12 cellular contexts compared by ENCODE assay signal in the genomic region with DNA sequence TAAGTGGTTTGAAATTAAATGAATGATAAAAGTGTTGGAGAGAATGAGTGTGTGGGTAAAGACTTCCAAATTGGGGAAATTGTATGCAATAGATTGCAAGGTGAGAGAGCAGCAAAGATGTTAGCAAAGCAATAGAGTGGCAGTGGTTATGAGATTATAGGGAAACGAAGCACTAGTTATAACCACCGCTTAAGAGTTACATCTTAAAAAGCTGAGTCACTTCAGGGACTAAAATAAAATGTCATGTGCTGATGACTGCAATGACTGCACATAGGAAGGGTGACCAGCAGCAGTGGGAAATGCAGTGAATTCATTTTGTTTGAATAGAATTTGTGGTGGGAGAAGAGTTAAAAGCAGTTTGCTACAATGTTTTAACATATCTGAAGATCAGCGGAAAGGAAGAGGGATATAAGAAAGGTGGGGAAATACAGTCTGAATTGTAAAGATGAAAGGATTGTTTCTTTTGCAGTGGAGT.
A peak's percentile ranks its signal among the peaks of the same experiment; 100 is the strongest.
DNase-seq lines count a peak whose midpoint lies in the region; ATAC-seq, FAIRE-seq and TF ChIP-seq lines count a peak whose summit lies in the region.
"Had no signal": no experiment of that assay in that cellular context is flagged by ENCODE, and none has a peak within 500 bp of the region (broad histone marks: within the 10 kb centered on the region; RNA-seq: fewer than 3 reads in every experiment).

No MANE protein-coding gene starts in this region.

- TF ChIP-seq EP300 in A549 (IDR thresholded peaks at IDR 0.05), result no peak

- peaks cover 2% of the 10 kb centered on the region for H3K36me3 Mint-ChIP-seq in T-helper 17 cell (ENCODE audit: low read depth)
- H3K36me3 Mint-ChIP-seq in T-helper 2 cell treated with Interferon-gamma antibody and Interleukin-4, amounts not matched to agents 5 μg/mL and 100 μg/mL, for 36 hours (ENCODE audit: low read depth), result no peaks in the 10 kb centered on the region
- H3K36me3 Mint-ChIP-seq: WTC11 had no signal

- no peak for TF ChIP-seq CTCF in A549 (IDR thresholded peaks at IDR 0.05)

- POLR2A ChIA-PET in A549 (lab: Yijun Ruan, JAX), result interaction anchor here (1.1 kb wide), 1 partner anchor 118 kb away, joined by 3 read pairs; no protein-coding TSS in a partner anchor

- H3K9me3 ChIP-seq in A549, result no peaks in the 10 kb centered on the region
- no peaks in the 10 kb centered on the region for H3K9me3 ChIP-seq in T-helper 17 cell (ENCODE audit: control insufficient read depth, low read length, poor library complexity, severe bottlenecking)
- H3K9me3 ChIP-seq: pancreas had no signal

- peak overlapping the region in 1 of 2 experiments; percentile 3; a peak in 2 of 6 replicates for H3K27ac ChIP-seq in A549
- H3K27ac ChIP-seq: pancreas had no signal

- intact Hi-C loops in left ventricle myocardium superior (cut with micrococcal nuclease), result loop anchor here (10.0 kb wide), 1 partner anchor 125 kb away; a partner anchor contains a TSS

- no peak for FAIRE-seq in A549 (lab: Jason Lieb, UNC)
- FAIRE-seq: pancreas had no signal

- DNase-seq in A549 (ENCODE audit: low read depth in 1 of 2, low spot score in 1 of 2), result peak in 1 of 2 experiments; percentile 26
- DNase-seq in HCEC 1CT, result peak; percentile 15
- DNase-seq in T-helper 17 cell, result no peak
- no peak for DNase-seq in left ventricle myocardium superior
- DNase-seq in T-helper 2 cell treated with Interferon-gamma antibody and Interleukin-4, amounts not matched to agents 5 μg/mL and 100 μg/mL, for 36 hours (ENCODE audit: low spot score), result no peak
- no peak for DNase-seq in NCI-H1417 (lab: John Stamatoyannopoulos, UW)
- no peak for DNase-seq in amniotic stem cell (lab: John Stamatoyannopoulos, UW)
- DNase-seq: amygdala, NCI-H345, pancreas had no signal

- no peaks in the 10 kb centered on the region for H3K9me3 Mint-ChIP-seq in T-helper 2 cell treated with Interferon-gamma antibody and Interleukin-4, amounts not matched to agents 5 μg/mL and 100 μg/mL, for 36 hours
- H3K9me3 Mint-ChIP-seq: WTC11 had no signal

- H3K4me1 Mint-ChIP-seq in T-helper 17 cell, result peaks cover 39% of the 10 kb centered on the region
- peaks cover 41% of the 10 kb centered on the region for H3K4me1 Mint-ChIP-seq in T-helper 2 cell treated with Interferon-gamma antibody and Interleukin-4, amounts not matched to agents 5 μg/mL and 100 μg/mL, for 36 hours (ENCODE audit: low read depth)

- ATAC-seq in A549, result 0 out of 6 replicates have a peak, but pooled peaks of 1 of the 2 experiments have one; percentile 21
- no peak for ATAC-seq in T-helper 17 cell
- peak; percentile 89 for ATAC-seq in left ventricle myocardium superior
- no peak for ATAC-seq in GM18520 (IDR thresholded peaks at IDR 0.05; ENCODE audit: unreplicated experiment)
- ATAC-seq: WTC11 had no signal

- peak overlapping the region; percentile 27 for H3K27ac Mint-ChIP-seq in T-helper 17 cell
- no peak overlapping the region for H3K27ac Mint-ChIP-seq in T-helper 2 cell treated with Interferon-gamma antibody and Interleukin-4, amounts not matched to agents 5 μg/mL and 100 μg/mL, for 36 hours
- H3K27ac Mint-ChIP-seq: WTC11 had no signal

- no peak overlapping the region for H3K4me3 ChIP-seq in A549
- H3K4me3 ChIP-seq: pancreas had no signal

- no peak for TF ChIP-seq RAD21 in A549 (conservative IDR thresholded peaks at IDR 0.05 in 1 of 2, IDR thresholded peaks at IDR 0.05 in 1 of 2)

- H3K27me3 Mint-ChIP-seq in T-helper 17 cell, result no peaks in the 10 kb centered on the region
- no peaks in the 10 kb centered on the region for H3K27me3 Mint-ChIP-seq in T-helper 2 cell treated with Interferon-gamma antibody and Interleukin-4, amounts not matched to agents 5 μg/mL and 100 μg/mL, for 36 hours (ENCODE audit: low read depth)

- CTCF ChIA-PET in A549 (lab: Yijun Ruan, JAX), result no interaction called here

- WGBS in A549 (ENCODE audit: missing lambda C conversion rate), result 58% methylated on average over 3 of the region's 3 CpGs

- H3K4me1 ChIP-seq in A549, result peaks cover 31% of the 10 kb centered on the region

- H3K4me2 ChIP-seq in A549, result peak overlapping the region; percentile 10; the same call in 1 of the 3 replicates

- no peak overlapping the region for H3K4me3 Mint-ChIP-seq in T-helper 17 cell
- H3K4me3 Mint-ChIP-seq in T-helper 2 cell treated with Interferon-gamma antibody and Interleukin-4, amounts not matched to agents 5 μg/mL and 100 μg/mL, for 36 hours, result no peak overlapping the region
- H3K4me3 Mint-ChIP-seq: WTC11 had no signal

- no peak for TF ChIP-seq POLR2A in A549 (IDR thresholded peaks at IDR 0.05; ENCODE audit: low read length)

TF ChIP-seq in A549, 52 proteins besides CTCF, POLR2A, EP300 and RAD21:
- peak; percentile 49 for TF ChIP-seq MAFK (IDR thresholded peaks at IDR 0.05; ENCODE audit: partially characterized antibody)
- no peak for TF ChIP-seq CHD4 (IDR thresholded peaks at IDR 0.05; ENCODE audit: borderline replicate concordance)
- no peak for TF ChIP-seq FOSL2 (IDR thresholded peaks at IDR 0.05)
- 0 out of 2 replicates have a peak, but pooled peaks have one; percentile 31 for TF ChIP-seq FOSL2 (CRISPR knock-in tag; IDR thresholded peaks at IDR 0.05)
- no peak for TF ChIP-seq HDAC2 (IDR thresholded peaks at IDR 0.05)
